ENCODE assay signal across 17 cellular contexts in genomic region chr2:51220080-51220479, GRCh38.
DNase-seq lines count a peak whose midpoint lies in the region; ATAC-seq, FAIRE-seq and TF ChIP-seq lines count a peak whose summit lies in the region.
"Had no signal": no experiment of that assay in that cellular context is flagged by ENCODE, and none has a peak within 500 bp of the region (broad histone marks: within the 10 kb centered on the region; RNA-seq: fewer than 3 reads in every experiment).

No MANE protein-coding gene starts in this region.

- peak overlapping the region; percentile 1; the same call in 1 of the 2 replicates for H3K27ac Mint-ChIP-seq in GM23338
- no peak overlapping the region for H3K27ac Mint-ChIP-seq in astrocyte (ENCODE audit: unreplicated experiment)
- no peak overlapping the region for H3K27ac Mint-ChIP-seq in activated T-cell treated with anti-CD3 and anti-CD28 coated beads, Interleukin-2, amount 50 U/mL, for 72 hours
- H3K27ac Mint-ChIP-seq: CD4-positive, alpha-beta T cell had no signal

- no peaks in the 10 kb centered on the region for H3K4me1 ChIP-seq in A549
- peaks cover 13% of the 10 kb centered on the region for H3K4me1 ChIP-seq in GM23338 (ENCODE audit: insufficient read depth)
- peaks cover 7% of the 10 kb centered on the region for H3K4me1 ChIP-seq in astrocyte (ENCODE audit: insufficient read depth, low read length)
- no peaks in the 10 kb centered on the region for H3K4me1 ChIP-seq in osteoblast (ENCODE audit: insufficient read depth, low read length)
- H3K4me1 ChIP-seq: Caco-2 had no signal

- H3K36me3 ChIP-seq in GM23338 (ENCODE audit: insufficient read depth): no peaks in the 10 kb centered on the region
- H3K36me3 ChIP-seq in astrocyte (ENCODE audit: insufficient read depth, low read length): no peaks in the 10 kb centered on the region
- no peaks in the 10 kb centered on the region for H3K36me3 ChIP-seq in osteoblast (ENCODE audit: insufficient read depth, low read length)

- H4K20me1 ChIP-seq in GM23338 (replicated peaks; ENCODE audit: insufficient read depth) (no peaks in the 10 kb centered on the region), astrocyte (ENCODE audit: insufficient read depth, low read length) (no peaks in the 10 kb centered on the region), osteoblast (ENCODE audit: insufficient read depth, low read length) (no peaks in the 10 kb centered on the region)

- H3K4me2 ChIP-seq in A549: no peak overlapping the region
- H3K4me2 ChIP-seq in GM23338: no peak overlapping the region; the same call in 1 of the 2 replicates
- peak overlapping the region; percentile 26 for H3K4me2 ChIP-seq in astrocyte (ENCODE audit: low read length)
- no peak overlapping the region for H3K4me2 ChIP-seq in osteoblast (ENCODE audit: insufficient read depth, low read length)

- H3K79me2 ChIP-seq in GM23338 (replicated peaks; ENCODE audit: insufficient read depth): no peaks in the 10 kb centered on the region
- no peaks in the 10 kb centered on the region for H3K79me2 ChIP-seq in astrocyte (ENCODE audit: insufficient read depth, low read length)
- no peaks in the 10 kb centered on the region for H3K79me2 ChIP-seq in osteoblast (ENCODE audit: insufficient read depth, low read length)

- no peaks in the 10 kb centered on the region for H3K36me3 Mint-ChIP-seq in GM23338 (ENCODE audit: low read depth)
- no peaks in the 10 kb centered on the region for H3K36me3 Mint-ChIP-seq in astrocyte (ENCODE audit: low read depth, unreplicated experiment)
- H3K36me3 Mint-ChIP-seq in activated T-cell treated with anti-CD3 and anti-CD28 coated beads, Interleukin-2, amount 50 U/mL, for 72 hours (ENCODE audit: insufficient read depth in 2 of 2): no peaks in the 10 kb centered on the region

- H3K4me3 ChIP-seq in A549: no peak overlapping the region
- H3K4me3 ChIP-seq in GM23338: no peak overlapping the region
- H3K4me3 ChIP-seq in astrocyte (ENCODE audit: insufficient read depth, low read depth, low read length): no peak overlapping the region
- H3K4me3 ChIP-seq in osteoblast (ENCODE audit: insufficient read depth, low read length): no peak overlapping the region

- H3K9ac ChIP-seq in astrocyte (ENCODE audit: low read length): no peak overlapping the region

- H2AFZ ChIP-seq in GM23338 (no peak overlapping the region), astrocyte (ENCODE audit: low read depth, low read length) (no peak overlapping the region), osteoblast (ENCODE audit: low read length) (no peak overlapping the region)

- no peaks in the 10 kb centered on the region for H3K9me2 ChIP-seq in GM23338 (ENCODE audit: insufficient read depth)

- H3K4me1 Mint-ChIP-seq in GM23338 (peaks cover 15% of the 10 kb centered on the region), astrocyte (ENCODE audit: low read depth, unreplicated experiment) (peaks cover 4% of the 10 kb centered on the region)
- H3K4me1 Mint-ChIP-seq in activated T-cell treated with anti-CD3 and anti-CD28 coated beads, Interleukin-2, amount 50 U/mL, for 72 hours (ENCODE audit: low read depth): no peaks in the 10 kb centered on the region

- FAIRE-seq in A549 (lab: Jason Lieb, UNC) (no peak), astrocyte (lab: Jason Lieb, UNC) (no peak), GM19239 (lab: Jason Lieb, UNC) (no peak)
- FAIRE-seq: D721Med, G401.6, GM12891, HTR-8/SVneo had no signal

- H3K27ac ChIP-seq in A549 (no peak overlapping the region), GM23338 (ENCODE audit: low read depth) (no peak overlapping the region; the same call in 1 of the 2 replicates), astrocyte (ENCODE audit: low read depth, low read length) (peak overlapping the region; percentile 56), osteoblast (ENCODE audit: low read depth, low read length) (peak overlapping the region; percentile 8)
- H3K27ac ChIP-seq: C4-2B had no signal

- H3K27me3 Mint-ChIP-seq in GM23338 (ENCODE audit: insufficient read depth, low read depth, poor library complexity) (no peaks in the 10 kb centered on the region), astrocyte (ENCODE audit: low read depth, unreplicated experiment) (no peaks in the 10 kb centered on the region)
- H3K27me3 Mint-ChIP-seq in activated T-cell treated with anti-CD3 and anti-CD28 coated beads, Interleukin-2, amount 50 U/mL, for 72 hours (ENCODE audit: low read depth): no peaks in the 10 kb centered on the region
- H3K27me3 Mint-ChIP-seq: CD4-positive, alpha-beta T cell had no signal

- CTCF ChIA-PET in A549 (lab: Yijun Ruan, JAX): no interaction called here

- no peak for TF ChIP-seq CTCF in A549 (IDR thresholded peaks at IDR 0.05)
- TF ChIP-seq CTCF in GM23338 (conservative IDR thresholded peaks at IDR 0.05; ENCODE audit: low read depth in 2 of 2): no peak
- no peak for TF ChIP-seq CTCF in astrocyte (IDR thresholded peaks at IDR 0.05; ENCODE audit: insufficient read depth, low read depth, low read length)
- TF ChIP-seq CTCF in osteoblast (IDR thresholded peaks at IDR 0.05; ENCODE audit: extremely low read depth, low read depth, low read length): no peak

- no peak for TF ChIP-seq POLR2A in A549 (IDR thresholded peaks at IDR 0.05; ENCODE audit: low read length)

- no peaks in the 10 kb centered on the region for H3F3A ChIP-seq in GM23338 (replicated peaks; ENCODE audit: low read depth)

- H3K4me3 Mint-ChIP-seq in GM23338 (no peak overlapping the region), astrocyte (ENCODE audit: unreplicated experiment) (no peak overlapping the region)
- H3K4me3 Mint-ChIP-seq in activated T-cell treated with anti-CD3 and anti-CD28 coated beads, Interleukin-2, amount 50 U/mL, for 72 hours: no peak overlapping the region
- H3K4me3 Mint-ChIP-seq: CD4-positive, alpha-beta T cell had no signal

- DNase-seq in A549 (ENCODE audit: low read depth in 1 of 2, low spot score in 1 of 2): no peak
- DNase-seq in GM23338 (ENCODE audit: low spot score): no peak
- no peak for DNase-seq in astrocyte (ENCODE audit: low read depth)
- DNase-seq in osteoblast (ENCODE audit: insufficient read length, low spot score, missing footprints): no peak
- DNase-seq in GOT3 (lab: John Stamatoyannopoulos, UW): no peak
- DNase-seq in GM19239 (ENCODE audit: insufficient read length, low spot score): no peak
- DNase-seq in activated T-cell treated with anti-CD3 and anti-CD28 coated beads, Interleukin-2, amount 50 U/mL, for 72 hours: no peak
- DNase-seq: 8988T; Caco-2; CD4-positive, alpha-beta T cell; HCEC 1CT; KG1 had no signal

- POLR2A ChIA-PET in A549 (lab: Yijun Ruan, JAX): no interaction called here

- TF ChIP-seq RAD21 in A549 (conservative IDR thresholded peaks at IDR 0.05 in 1 of 2, IDR thresholded peaks at IDR 0.05 in 1 of 2): no peak

- H3K9me3 Mint-ChIP-seq in GM23338: no peaks in the 10 kb centered on the region
- no peaks in the 10 kb centered on the region for H3K9me3 Mint-ChIP-seq in astrocyte (ENCODE audit: unreplicated experiment)
- H3K9me3 Mint-ChIP-seq in activated T-cell treated with anti-CD3 and anti-CD28 coated beads, Interleukin-2, amount 50 U/mL, for 72 hours: peaks cover 3 to 5% of the 10 kb centered on the region in 2 donors

- no peaks in the 10 kb centered on the region for H3K27me3 ChIP-seq in GM23338 (ENCODE audit: insufficient read depth)
- no peaks in the 10 kb centered on the region for H3K27me3 ChIP-seq in astrocyte (ENCODE audit: insufficient read depth, low read length)
- no peaks in the 10 kb centered on the region for H3K27me3 ChIP-seq in osteoblast (ENCODE audit: insufficient read depth, low read length)

- ATAC-seq in A549 (no peak), GM23338 (no peak)
- ATAC-seq in activated T-cell treated with anti-CD3 and anti-CD28 coated beads, Interleukin-2, amount 50 U/mL, for 72 hours (replicated peaks in 1 of 2): no peak

- no peak for TF ChIP-seq EP300 in A549 (IDR thresholded peaks at IDR 0.05)

- H3K9me3 ChIP-seq in A549: peaks cover 2% of the 10 kb centered on the region; the same call in 2 of the 3 replicates
- H3K9me3 ChIP-seq in astrocyte (ENCODE audit: insufficient read depth, low read depth, low read length): no peaks in the 10 kb centered on the region
- H3K9me3 ChIP-seq in osteoblast (ENCODE audit: low read depth, low read length): no peaks in the 10 kb centered on the region
- H3K9me3 ChIP-seq: Caco-2 had no signal

- 1% methylated on average over 2 of the region's 2 CpGs for WGBS in A549 (ENCODE audit: missing lambda C conversion rate)

TF ChIP-seq in A549, 52 proteins besides CTCF, POLR2A, EP300 and RAD21:
- TF ChIP-seq MAFK (IDR thresholded peaks at IDR 0.05; ENCODE audit: partially characterized antibody) (peak; percentile 36), GATA3 (IDR thresholded peaks at IDR 0.05; ENCODE audit: borderline replicate concordance) (no peak)

TF ChIP-seq in GM23338, 12 proteins besides CTCF, POLR2A, EP300 and RAD21:
- TF ChIP-seq JUNB (IDR thresholded peaks at IDR 0.05; ENCODE audit: unreplicated experiment) (no peak), CREB1 (CRISPR knock-in tag; IDR thresholded peaks at IDR 0.05; ENCODE audit: low read depth) (no peak), ZNF331 (CRISPR knock-in tag; IDR thresholded peaks at IDR 0.05; ENCODE audit: low read depth) (no peak), ETS1 (IDR thresholded peaks at IDR 0.05) (no peak), EZH2 (IDR thresholded peaks at IDR 0.05; ENCODE audit: low read depth, unreplicated experiment) (no peak), NANOG (IDR thresholded peaks at IDR 0.05; ENCODE audit: borderline replicate concordance) (no peak), ZNF114 (CRISPR knock-in tag; IDR thresholded peaks at IDR 0.05) (no peak), POLR2AphosphoS5 (IDR thresholded peaks at IDR 0.05; ENCODE audit: low read depth) (no peak)
TF ChIP-seq in GM23338: peak in this region for 0.

Comparison
In these comparisons a context has a peak if more than half of its experiments do, and no peak if none do; other contexts are left out.
1. H3K27ac ChIP-seq: peak in astrocyte (single experiment) and osteoblast (single experiment); none in A549 (0 of 2) and GM23338 (single experiment).